In genomic region chr1:28295936-28296335, GRCh38 we compare ENCODE assay signal across 17 cellular contexts. TPM values are rescaled to one million over a fixed set of nuclear protein-coding genes. Genes with fewer than 3 reads are reported as not detected.
A peak's percentile ranks its signal among the peaks of the same experiment; 100 is the strongest.
DNase-seq lines count a peak whose midpoint lies in the region; ATAC-seq, FAIRE-seq and TF ChIP-seq lines count a peak whose summit lies in the region.
"Had no signal": no experiment of that assay in that cellular context is flagged by ENCODE, and none has a peak within 500 bp of the region (broad histone marks: within the 10 kb centered on the region; RNA-seq: fewer than 3 reads in every experiment).

No MANE protein-coding gene starts in this region.

- ATAC-seq in WTC11 (no peak), GM21619 (IDR thresholded peaks at IDR 0.05; ENCODE audit: unreplicated experiment) (no peak)

- H3K9ac ChIP-seq in kidney (ENCODE audit: low read length in 2 of 2) = no peak overlapping the region
- no peak overlapping the region for H3K9ac ChIP-seq in mucosa of rectum (ENCODE audit: low read depth in 1 of 2, low read length in 2 of 2)
- H3K9ac ChIP-seq: KMS-11 had no signal

- H3K4me1 Mint-ChIP-seq in WTC11 = peaks cover 27% of the 10 kb centered on the region
- H3K4me1 Mint-ChIP-seq in activated T-helper 1 cell treated with anti-CD3 and anti-CD28 coated beads, Interleukin-12 subunit alpha, Interleukin-12 subunit beta, Interleukin-2, Interleukin-4 antibody, amounts not matched to agents 30 ng/mL and 10 ng/mL and 1 ng/mL, durations not matched to agents 14 hours and 24 hours and 36 hours (ENCODE audit: low read depth) = peaks cover 19% of the 10 kb centered on the region
- H3K4me1 Mint-ChIP-seq: B cell had no signal

- no peak for FAIRE-seq in kidney (lab: Jason Lieb, UNC)

- POLR2A ChIA-PET in WTC11 (lab: Charles Lee) = interaction anchor here (0.7 to 1.0 kb wide), 2 partner anchors 9 to 257 kb away, joined by 3 read pairs; partner anchors contain the start of gene TRNAU1AP

- H3K9me3 Mint-ChIP-seq in WTC11 = peaks cover 3% of the 10 kb centered on the region; the same call in 1 of the 2 replicates
- no peaks in the 10 kb centered on the region for H3K9me3 Mint-ChIP-seq in activated T-helper 1 cell treated with anti-CD3 and anti-CD28 coated beads, Interleukin-12 subunit alpha, Interleukin-12 subunit beta, Interleukin-2, Interleukin-4 antibody, amounts not matched to agents 30 ng/mL and 10 ng/mL and 1 ng/mL, durations not matched to agents 14 hours and 24 hours and 36 hours

- H3K27me3 ChIP-seq in mucosa of rectum (ENCODE audit: control insufficient read depth in 2 of 2, insufficient read depth in 2 of 2, low read length in 2 of 2) (no peaks in the 10 kb centered on the region), transverse colon (no peaks in the 10 kb centered on the region), right atrium auricular region (no peaks in the 10 kb centered on the region)

- H3K27me3 Mint-ChIP-seq in WTC11 (ENCODE audit: low read depth) = no peaks in the 10 kb centered on the region
- H3K27me3 Mint-ChIP-seq in activated T-helper 1 cell treated with anti-CD3 and anti-CD28 coated beads, Interleukin-12 subunit alpha, Interleukin-12 subunit beta, Interleukin-2, Interleukin-4 antibody, amounts not matched to agents 30 ng/mL and 10 ng/mL and 1 ng/mL, durations not matched to agents 14 hours and 24 hours and 36 hours (ENCODE audit: insufficient read depth) = peaks cover 3% of the 10 kb centered on the region

- peak overlapping the region in 1 of 2 donors; percentile 18 for H3K27ac ChIP-seq in kidney (ENCODE audit: low read depth in 2 of 2, low read length in 2 of 2)
- peak overlapping the region; percentile 56 to 66 for H3K27ac ChIP-seq in mucosa of rectum (ENCODE audit: low read depth in 2 of 2, low read length in 2 of 2)
- peak overlapping the region; percentile 27 to 61 (median 48) for H3K27ac ChIP-seq in transverse colon
- no peak overlapping the region for H3K27ac ChIP-seq in right atrium auricular region
- H3K27ac ChIP-seq: KMS-11, SK-N-MC had no signal

- no peak for TF ChIP-seq EP300 in transverse colon (IDR thresholded peaks at IDR 0.05; ENCODE audit: low read depth)

- H3K4me3 ChIP-seq in kidney (ENCODE audit: low read length in 2 of 2) (no peak overlapping the region), mucosa of rectum (ENCODE audit: low read length in 2 of 2) (peak overlapping the region in 1 of 2 donors; percentile 51), transverse colon (no peak overlapping the region), right atrium auricular region (no peak overlapping the region)

- H3K36me3 ChIP-seq in kidney (ENCODE audit: control insufficient read depth in 1 of 2, insufficient read depth in 2 of 2, low read length in 2 of 2) = no peaks in the 10 kb centered on the region
- no peaks in the 10 kb centered on the region for H3K36me3 ChIP-seq in mucosa of rectum (ENCODE audit: control insufficient read depth in 2 of 2, insufficient read depth in 2 of 2, low read length in 2 of 2)
- H3K36me3 ChIP-seq in transverse colon = no peaks in the 10 kb centered on the region
- H3K36me3 ChIP-seq in right atrium auricular region = no peaks in the 10 kb centered on the region

- 85 to 100% methylated on average over 1 to 2 of the region's 2 CpGs for WGBS in transverse colon (ENCODE audit: low coverage in 1 of 2), 2 donors

- no peaks in the 10 kb centered on the region for H3K36me3 Mint-ChIP-seq in WTC11
- H3K36me3 Mint-ChIP-seq in activated T-helper 1 cell treated with anti-CD3 and anti-CD28 coated beads, Interleukin-12 subunit alpha, Interleukin-12 subunit beta, Interleukin-2, Interleukin-4 antibody, amounts not matched to agents 30 ng/mL and 10 ng/mL and 1 ng/mL, durations not matched to agents 14 hours and 24 hours and 36 hours (ENCODE audit: low read depth) = no peaks in the 10 kb centered on the region
- H3K36me3 Mint-ChIP-seq: CD4-positive, CD25-positive, alpha-beta regulatory T cell had no signal

- H3K4me1 ChIP-seq in kidney (ENCODE audit: control insufficient read depth in 1 of 2, insufficient read depth in 1 of 2, low read depth in 1 of 2, low read length in 2 of 2) (peaks cover 6 to 7% of the 10 kb centered on the region in 2 donors), mucosa of rectum (ENCODE audit: control insufficient read depth in 2 of 2, insufficient read depth in 2 of 2, low read length in 2 of 2) (peaks cover 12 to 17% of the 10 kb centered on the region in 2 donors), transverse colon (peaks cover 0 to 25% (median 20%) of the 10 kb centered on the region in 4 donors), right atrium auricular region (no peaks in the 10 kb centered on the region)

- CTCF ChIA-PET in WTC11 (lab: Charles Lee) = no interaction called here

- TF ChIP-seq CTCF in WTC11 (IDR thresholded peaks at IDR 0.05) (no peak), kidney (IDR thresholded peaks at IDR 0.05; ENCODE audit: borderline replicate concordance, extremely low read depth, insufficient read depth) (no peak), transverse colon (IDR thresholded peaks at IDR 0.05) (no peak), right atrium auricular region (IDR thresholded peaks at IDR 0.05) (no peak)

- in situ Hi-C loops in transverse colon (cut with MboI; ENCODE audit: low pct_ligation_motif_present in 1 of 4, low pct_unique_long_range_greater_than_20kb in 1 of 4, low sequenced_read_pairs in 3 of 4) = no loop called here

- intact Hi-C loops in kidney (cut with DNase I) = no loop called here
- intact Hi-C loops in transverse colon (cut with DNase I; ENCODE audit: low total_unique reads) = no loop called here
- intact Hi-C loops in activated T-helper 1 cell treated with anti-CD3 and anti-CD28 coated beads, Interleukin-12 subunit alpha, Interleukin-12 subunit beta, Interleukin-2, Interleukin-4 antibody, amounts not matched to agents 30 ng/mL and 10 ng/mL and 1 ng/mL, durations not matched to agents 14 hours and 24 hours and 36 hours (cut with micrococcal nuclease) = no loop called here

- H3K27ac Mint-ChIP-seq in WTC11 = peak overlapping the region; percentile 80; the same call in 1 of the 2 replicates
- H3K27ac Mint-ChIP-seq in activated T-helper 1 cell treated with anti-CD3 and anti-CD28 coated beads, Interleukin-12 subunit alpha, Interleukin-12 subunit beta, Interleukin-2, Interleukin-4 antibody, amounts not matched to agents 30 ng/mL and 10 ng/mL and 1 ng/mL, durations not matched to agents 14 hours and 24 hours and 36 hours = no peak overlapping the region
- H3K27ac Mint-ChIP-seq: B cell; CD4-positive, CD25-positive, alpha-beta regulatory T cell had no signal

- peak overlapping the region; percentile 39; the same call in 1 of the 2 replicates for H3K4me3 Mint-ChIP-seq in WTC11
- no peak overlapping the region for H3K4me3 Mint-ChIP-seq in activated T-helper 1 cell treated with anti-CD3 and anti-CD28 coated beads, Interleukin-12 subunit alpha, Interleukin-12 subunit beta, Interleukin-2, Interleukin-4 antibody, amounts not matched to agents 30 ng/mL and 10 ng/mL and 1 ng/mL, durations not matched to agents 14 hours and 24 hours and 36 hours
- H3K4me3 Mint-ChIP-seq: B cell; CD4-positive, CD25-positive, alpha-beta regulatory T cell had no signal

- DNase-seq in WTC11 (ENCODE audit: low spot score) (no peak), kidney (peak; percentile 4), transverse colon (no peak), right atrium auricular region (ENCODE audit: low spot score) (no peak), DMS79 (lab: John Stamatoyannopoulos, UW) (no peak)
- DNase-seq in activated T-helper 1 cell treated with anti-CD3 and anti-CD28 coated beads, Interleukin-12 subunit alpha, Interleukin-12 subunit beta, Interleukin-2, Interleukin-4 antibody, amounts not matched to agents 30 ng/mL and 10 ng/mL and 1 ng/mL, durations not matched to agents 14 hours and 24 hours and 36 hours (ENCODE audit: low spot score) = no peak
- DNase-seq: CD4-positive, CD25-positive, alpha-beta regulatory T cell; HCEC 1CT; NCI-H1048; NCI-H1436 treated with DMSO at 0.1 percent for 48 hours; NCI-H2029 treated with DMSO at 0.1 percent for 48 hours; NCI-H774 had no signal

- TF ChIP-seq POLR2A in transverse colon (IDR thresholded peaks at IDR 0.05) = no peak

- H3K9me3 ChIP-seq in kidney (ENCODE audit: control insufficient read depth in 1 of 2, low read length in 2 of 2) (no peaks in the 10 kb centered on the region), mucosa of rectum (ENCODE audit: control insufficient read depth in 2 of 2, low read length in 2 of 2) (no peaks in the 10 kb centered on the region), transverse colon (no peaks in the 10 kb centered on the region), right atrium auricular region (no peaks in the 10 kb centered on the region)

RNA-seq across cellular contexts. Expression of gene MED18, which starts 32.9 kb away (rescaled TPM):
- 15.1 to 17.9 TPM (median 15.2 TPM) in 3 replicates for total RNA-seq in WTC11 (2021)
- 14.6 TPM for total RNA-seq in kidney
- 13.2 TPM for polyA plus RNA-seq in kidney (ENCODE audit: insufficient read depth, low read depth, low replicate concordance)
- 10 to 100 TPM; 12.1 to 36.3 (median 27.4) TPM for total RNA-seq in transverse colon
- 19.5 and 21.5 TPM in 2 replicates for total RNA-seq in activated T-helper 1 cell treated with anti-CD3 and anti-CD28 coated beads, Interleukin-12 subunit alpha, Interleukin-12 subunit beta, Interleukin-2, Interleukin-4 antibody, amounts not matched to agents 30 ng/mL and 10 ng/mL and 1 ng/mL, durations not matched to agents 14 hours and 24 hours and 36 hours
- 1 to 10 TPM; 5.8 to 6.4 TPM for total RNA-seq in right atrium auricular region

RNA-seq across cellular contexts. Expression of gene SESN2, which starts 36.6 kb away (rescaled TPM):
- total RNA-seq in WTC11 (2021) (22.3 to 38.1 TPM (median 23.3 TPM) in 3 replicates), kidney (19.4 TPM), transverse colon (10 to 100 TPM; 25.1 to 44.5 (median 30.5) TPM), right atrium auricular region (1 to 10 TPM; 4.1 to 8.9 TPM)
- polyA plus RNA-seq in kidney (ENCODE audit: insufficient read depth, low read depth, low replicate concordance) = 22.7 TPM
- total RNA-seq in activated T-helper 1 cell treated with anti-CD3 and anti-CD28 coated beads, Interleukin-12 subunit alpha, Interleukin-12 subunit beta, Interleukin-2, Interleukin-4 antibody, amounts not matched to agents 30 ng/mL and 10 ng/mL and 1 ng/mL, durations not matched to agents 14 hours and 24 hours and 36 hours = 18.7 and 19.3 TPM in 2 replicates

Comparison
In these comparisons a context has a peak if more than half of its experiments do, and no peak if none do; other contexts are left out.
1. H3K27ac ChIP-seq: peak in mucosa of rectum (2 of 2) and transverse colon (4 of 4); none in right atrium auricular region (0 of 2).